8 cellular contexts compared by ENCODE assay signal in the genomic region with DNA sequence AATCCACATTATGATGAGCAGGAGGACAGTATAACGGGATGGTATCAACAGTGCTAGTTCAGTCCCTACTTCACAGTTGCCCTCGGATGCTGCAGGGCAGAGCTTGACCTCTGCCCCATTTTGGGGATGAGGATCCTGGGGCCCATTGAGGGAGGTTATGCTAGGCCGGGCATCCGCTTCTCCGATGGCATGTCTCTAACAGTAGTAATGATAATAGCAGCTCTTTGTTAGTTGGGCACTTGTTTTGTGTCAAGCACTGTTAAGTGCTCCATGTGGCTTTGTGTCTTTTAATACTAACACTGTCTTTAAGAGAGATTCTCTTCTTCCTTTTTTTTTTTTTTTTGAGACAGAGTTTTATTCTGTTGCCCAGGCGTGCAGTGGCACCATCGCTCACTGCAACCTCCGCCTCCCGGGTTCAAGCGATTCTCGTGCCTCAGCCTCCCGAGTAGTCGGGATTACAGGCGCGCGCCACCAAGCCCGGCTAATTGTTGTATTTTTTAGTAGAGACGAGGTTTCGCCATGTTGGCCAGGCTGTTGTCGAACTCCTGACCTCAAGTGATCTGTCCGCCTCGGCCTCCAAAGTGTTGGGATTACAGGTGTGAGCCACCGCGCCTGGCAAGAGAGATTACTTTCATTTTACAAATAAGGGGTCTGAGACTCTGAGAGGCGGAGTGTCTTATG. TPM values are rescaled to one million over a fixed set of nuclear protein-coding genes. Genes with fewer than 3 reads are reported as not detected.
A peak's percentile ranks its signal among the peaks of the same experiment; 100 is the strongest.
DNase-seq lines count a peak whose midpoint lies in the region; ATAC-seq and TF ChIP-seq lines count a peak whose summit lies in the region.

No MANE protein-coding gene starts in this region.

- no peak overlapping the region for H3K23ac ChIP-seq in H9 (ENCODE audit: insufficient read length, low read depth, low read length)

- no peak overlapping the region for H3T11ph ChIP-seq in H9 (ENCODE audit: low read length)

- H2BK20ac ChIP-seq in H9 (ENCODE audit: low read depth, low read length, poor library complexity, severe bottlenecking), result no peak overlapping the region

- peaks cover 2% of the 10 kb centered on the region; the same call in 1 of the 2 replicates for H3K4me1 ChIP-seq in H9 (ENCODE audit: insufficient read depth, low read length)
- H3K4me1 ChIP-seq in sigmoid colon, result peaks cover 0 to 50% (median 40%) of the 10 kb centered on the region in 4 donors

- H3K9me3 Mint-ChIP-seq in H9 (no peaks in the 10 kb centered on the region; a peak in 1 of 5 replicates), T-cell (no peaks in the 10 kb centered on the region)

- no peak for TF ChIP-seq CTCF in H9 (conservative IDR thresholded peaks at IDR 0.05)
- TF ChIP-seq CTCF in fibroblast of the aortic adventitia (IDR thresholded peaks at IDR 0.05; ENCODE audit: insufficient read depth, low read length), result no peak
- TF ChIP-seq CTCF in sigmoid colon (IDR thresholded peaks at IDR 0.05), result no peak

- H4K8ac ChIP-seq in H9 (replicated peaks; ENCODE audit: insufficient read length, low read depth, low read length), result no peak overlapping the region

- no CpG with 5 or more reads among the region's 25 CpGs for WGBS in H9 (ENCODE audit: extremely low coverage, insufficient read length, low lambda C conversion rate)
- WGBS in sigmoid colon, 2 donors, result 79% methylated on average over 25 of the region's 25 CpGs

- intact Hi-C loops in sigmoid colon (cut with DNase I), result loop anchor here (5.0 kb wide), 1 partner anchor 56 kb away; no protein-coding TSS in a partner anchor

- H3K27me3 ChIP-seq in H9 (ENCODE audit: insufficient read depth, low read length) (no peaks in the 10 kb centered on the region), sigmoid colon (no peaks in the 10 kb centered on the region)

- H3K79me1 ChIP-seq in H9 (ENCODE audit: insufficient read depth, low read depth, low read length, poor library complexity, severe bottlenecking), result no peaks in the 10 kb centered on the region

- DNase-seq in H9, result no peak
- no peak for DNase-seq in T-cell
- DNase-seq in fibroblast of the aortic adventitia (ENCODE audit: low read depth), result no peak
- DNase-seq in sigmoid colon, result peak; percentile 67
- no peak for DNase-seq in kidney tubule cell (ENCODE audit: low spot score)
- no peak for DNase-seq in COR-L47 (lab: John Stamatoyannopoulos, UW)
- DNase-seq in KG1 (lab: John Stamatoyannopoulos, UW), result no peak
- DNase-seq in OCI-M2 (lab: John Stamatoyannopoulos, UW; ENCODE audit: unreplicated experiment), result no peak

- peaks cover 5% of the 10 kb centered on the region for H3K23me2 ChIP-seq in H9 (ENCODE audit: insufficient read length, low read depth, low read length, poor library complexity, severe bottlenecking)

- H3K4me3 ChIP-seq in fibroblast of the aortic adventitia (ENCODE audit: low read depth, low read length), result peak overlapping the region; percentile 93
- H3K4me3 ChIP-seq in sigmoid colon, result peak overlapping the region; percentile 65 to 92 (median 82)

- H3K36me3 Mint-ChIP-seq in H9 (ENCODE audit: insufficient read depth in 1 of 3, low read depth in 3 of 3) (peaks cover 3 to 6% (median 3%) of the 10 kb centered on the region in 3 experiments; a peak in 4 of 7 replicates), T-cell (peaks cover 6% of the 10 kb centered on the region)

- H4K5ac ChIP-seq in H9 (ENCODE audit: insufficient read length, low read depth, low read length), result no peak overlapping the region

- H3K14ac ChIP-seq in H9 (ENCODE audit: insufficient read depth, low read length), result no peak overlapping the region

- peak overlapping the region; percentile 60 for H3K9ac ChIP-seq in H9 (ENCODE audit: extremely low read depth, insufficient read length, low read length)

- no peaks in the 10 kb centered on the region for H4K20me1 ChIP-seq in H9 (ENCODE audit: control insufficient read depth, insufficient read depth, insufficient read length)

- no peak overlapping the region for H3K4ac ChIP-seq in H9 (ENCODE audit: low read depth, low read length)

- no peak overlapping the region for H2AFZ ChIP-seq in H9 (ENCODE audit: low read length)

- POLR2A ChIA-PET in T-cell (lab: Charles Lee), result interaction anchor here (0.6 to 0.8 kb wide), 2 partner anchors 9 to 33 kb away, joined by 3 to 12 read pairs; no protein-coding TSS in a partner anchor

- no peak for TF ChIP-seq EP300 in sigmoid colon (IDR thresholded peaks at IDR 0.05)

- no peak overlapping the region for H2BK12ac ChIP-seq in H9 (ENCODE audit: insufficient read length, low read depth, low read length)

- H2BK120ac ChIP-seq in H9 (ENCODE audit: low read depth, low read length, poor library complexity, severe bottlenecking), result no peak overlapping the region

- peaks cover 0 to 1% (median 0%) of the 10 kb centered on the region in 4 donors for H3K36me3 ChIP-seq in sigmoid colon

- CTCF ChIA-PET in T-cell (lab: Charles Lee), result interaction anchor here in 1 of 2 donors (0.8 to 1.5 kb wide), 5 partner anchors 9 to 31 kb away, joined by 3 to 6 read pairs (median 4); no protein-coding TSS in a partner anchor

- H2BK15ac ChIP-seq in H9 (ENCODE audit: low read depth, low read length), result no peak overlapping the region

- peaks cover 41% of the 10 kb centered on the region for H3K79me2 ChIP-seq in H9 (ENCODE audit: insufficient read depth, low read length)

- peaks cover 3% of the 10 kb centered on the region; the same call in 1 of the 2 replicates for H3K27me3 Mint-ChIP-seq in H9 (ENCODE audit: low read depth)
- no peaks in the 10 kb centered on the region for H3K27me3 Mint-ChIP-seq in T-cell

- H4K91ac ChIP-seq in H9 (ENCODE audit: insufficient read length, low read depth, low read length), result no peak overlapping the region

- H3K27ac Mint-ChIP-seq in H9, result peak overlapping the region; percentile 82 to 98 (median 90)
- H3K27ac Mint-ChIP-seq in T-cell, result peak overlapping the region; percentile 93 to 94

- H3K9me3 ChIP-seq in H9 (ENCODE audit: control insufficient read depth, low read depth, low read length), result no peaks in the 10 kb centered on the region
- no peaks in the 10 kb centered on the region for H3K9me3 ChIP-seq in sigmoid colon

- H2AK5ac ChIP-seq in H9 (ENCODE audit: insufficient read length, low read length), result no peak overlapping the region

- H3K4me2 ChIP-seq in H9 (ENCODE audit: insufficient read depth, insufficient read length, low read length), result peak overlapping the region; percentile 56

- H3K4me3 Mint-ChIP-seq in H9 (peak overlapping the region; percentile 96), T-cell (peak overlapping the region; percentile 89 to 96 (median 94))

- ATAC-seq in T-cell (replicated peaks in 1 of 4), result no peak

- H2BK5ac ChIP-seq in H9 (ENCODE audit: insufficient read length, low read length), result no peak overlapping the region

- peaks cover 30 to 36% of the 10 kb centered on the region in 2 experiments for H3K4me1 Mint-ChIP-seq in H9
- peaks cover 48 to 51% (median 50%) of the 10 kb centered on the region in 3 donors for H3K4me1 Mint-ChIP-seq in T-cell

- H3K27ac ChIP-seq in H9 (ENCODE audit: insufficient read length, low read depth, low read length) (no peak overlapping the region), sigmoid colon (peak overlapping the region; percentile 90 to 99 (median 96))

- TF ChIP-seq POLR2A in sigmoid colon (IDR thresholded peaks at IDR 0.05), result no peak

- H3K18ac ChIP-seq in H9 (ENCODE audit: insufficient read length, low read depth, low read length), result no peak overlapping the region

- H3K56ac ChIP-seq in H9 (ENCODE audit: insufficient read length, low read depth, low read length), result no peak overlapping the region

RNA-seq across cellular contexts. Expression of a gene that starts 1.1 kb away (rescaled TPM):
- 286 and 289 TPM in 2 replicates for total RNA-seq in H9 (2021)
- total RNA-seq in T-cell, result 100 to 1,000 TPM in 1 of 5 donors, 10 to 100 TPM in 4; 67.9 to 104 (median 77.8) TPM
- 66.0 and 95.6 TPM in 2 replicates for total RNA-seq in fibroblast of the aortic adventitia (ENCODE audit: low replicate concordance)
- total RNA-seq in sigmoid colon, result 100 to 1,000 TPM in 3 of 4 donors, 10 to 100 TPM in 1; 94.7 to 146 (median 131) TPM
- polyA plus RNA-seq in sigmoid colon, result 10 to 100 TPM; 56.8 to 72.4 (median 57.7) TPM

RNA-seq across cellular contexts. Expression of a gene that starts 37.9 kb away (rescaled TPM):
- total RNA-seq in H9 (2021) (0.09 TPM in 1 of 2 replicates, not detected in the other), T-cell (1 to 10 TPM in 4 of 5 donors, under 1 TPM in 1; 0.80 to 1.5 (median 1.2) TPM), fibroblast of the aortic adventitia (ENCODE audit: low replicate concordance) (not detected in 2 replicates), sigmoid colon (under 1 TPM in 3 of 4 donors, not detected in 1; 0.49 to 0.83 (median 0.71) TPM)
- under 1 TPM in 1 of 3 donors, not detected in 2; 0.06 TPM for polyA plus RNA-seq in sigmoid colon

RNA-seq across cellular contexts. Expression of a gene that starts 58.7 kb away (rescaled TPM):
- total RNA-seq in H9 (2021) (980 and 996 TPM in 2 replicates), T-cell (1 to 10 TPM in 2 of 5 donors, under 1 TPM in 3; 0.56 to 1.7 (median 0.95) TPM), fibroblast of the aortic adventitia (ENCODE audit: low replicate concordance) (1.1 and 3.3 TPM in 2 replicates), sigmoid colon (1 to 10 TPM in 1 of 4 donors, under 1 TPM in 3; 0.36 to 1.7 (median 0.60) TPM)
- polyA plus RNA-seq in sigmoid colon, result under 1 TPM in 2 of 3 donors, not detected in 1; 0.46 to 0.85 TPM

Comparison
In these comparisons a context has a peak if more than half of its experiments do, and no peak if none do; other contexts are left out.
1. RNA of a gene that starts 58.7 kb away (total RNA-seq): 980 to 996 TPM in H9; 1.1 to 3.3 TPM in fibroblast of the aortic adventitia, 0.56 to 1.7 TPM in T-cell and 0.36 to 1.7 TPM in sigmoid colon; every median in the first group is over 100 times any median in the second.